Comparison of ENCODE assay signal across 1 cellular context in the genomic region with DNA sequence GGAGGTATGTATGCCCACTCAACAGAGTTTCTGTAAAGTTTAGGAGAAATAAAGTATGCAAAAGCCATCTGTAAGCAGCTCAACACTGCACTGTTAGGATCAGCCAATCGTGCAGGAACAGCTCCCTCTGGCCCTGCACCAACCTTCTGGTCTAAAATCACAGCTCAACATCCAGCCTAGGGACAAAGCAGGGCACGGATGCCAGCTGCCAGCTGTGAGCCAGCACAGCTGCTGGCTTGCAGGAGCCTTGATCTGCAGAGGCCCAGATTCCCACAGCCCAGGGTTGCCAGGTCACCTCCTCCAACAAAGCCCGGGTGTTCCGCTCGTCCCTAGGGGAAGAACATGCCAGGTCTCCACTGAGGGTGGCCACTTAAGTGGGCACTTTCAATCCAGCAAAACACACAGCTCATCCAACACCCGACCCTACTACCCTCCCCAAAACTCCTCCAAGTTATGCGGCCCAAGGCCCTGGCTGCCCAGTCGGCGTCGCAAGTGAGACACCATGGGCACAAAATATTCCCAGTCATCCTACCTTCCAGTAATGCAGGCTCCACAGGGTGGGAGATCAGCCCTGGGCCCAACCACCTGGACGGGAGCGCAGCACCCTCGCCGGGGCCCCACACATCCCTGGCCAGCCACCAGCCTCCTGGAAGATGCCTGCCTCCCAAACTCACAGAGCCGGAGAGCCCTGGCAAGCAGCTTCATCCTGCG.
TF ChIP-seq lines count a peak whose summit lies in the region.

No MANE protein-coding gene starts in this region.

TF ChIP-seq in IMR-90, 13 proteins besides CTCF, POLR2A, EP300 and RAD21:
- TF ChIP-seq CEBPB (IDR thresholded peaks at IDR 0.05; ENCODE audit: low read depth, low read length) (no peak), RFX5 (IDR thresholded peaks at IDR 0.05; ENCODE audit: low read depth, low read length) (no peak), CHD1 (IDR thresholded peaks at IDR 0.05; ENCODE audit: low read depth, low read length) (no peak), NFE2L2 (IDR thresholded peaks at IDR 0.05; ENCODE audit: low read depth, low read length) (no peak), USF2 (IDR thresholded peaks at IDR 0.05; ENCODE audit: low read depth, low read length) (no peak), FOS (IDR thresholded peaks at IDR 0.05; ENCODE audit: low read depth, low read length) (no peak), RCOR1 (IDR thresholded peaks at IDR 0.05; ENCODE audit: insufficient replicate concordance, low read length) (no peak), BHLHE40 (IDR thresholded peaks at IDR 0.05; ENCODE audit: low read depth, low read length) (no peak), MAFK (IDR thresholded peaks at IDR 0.05; ENCODE audit: low read depth, low read length) (no peak), SMC3 (IDR thresholded peaks at IDR 0.05; ENCODE audit: low read depth, low read length) (no peak), MXI1 (IDR thresholded peaks at IDR 0.05; ENCODE audit: borderline replicate concordance, low read depth, low read length) (no peak), MAZ (IDR thresholded peaks at IDR 0.05; ENCODE audit: borderline replicate concordance, low read depth, low read length) (no peak)
- TF ChIP-seq, protein P1, sequence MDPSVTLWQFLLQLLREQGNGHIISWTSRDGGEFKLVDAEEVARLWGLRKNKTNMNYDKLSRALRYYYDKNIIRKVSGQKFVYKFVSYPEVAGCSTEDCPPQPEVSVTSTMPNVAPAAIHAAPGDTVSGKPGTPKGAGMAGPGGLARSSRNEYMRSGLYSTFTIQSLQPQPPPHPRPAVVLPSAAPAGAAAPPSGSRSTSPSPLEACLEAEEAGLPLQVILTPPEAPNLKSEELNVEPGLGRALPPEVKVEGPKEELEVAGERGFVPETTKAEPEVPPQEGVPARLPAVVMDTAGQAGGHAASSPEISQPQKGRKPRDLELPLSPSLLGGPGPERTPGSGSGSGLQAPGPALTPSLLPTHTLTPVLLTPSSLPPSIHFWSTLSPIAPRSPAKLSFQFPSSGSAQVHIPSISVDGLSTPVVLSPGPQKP (IDR thresholded peaks at IDR 0.05; ENCODE audit: borderline replicate concordance, low read depth, low read length) = no peak
TF ChIP-seq in IMR-90: peak in this region for 0.
